Comparison of ENCODE assay signal across 8 cellular contexts in genomic region chr1:186681136-186681535, GRCh38. TPM values are rescaled to one million over a fixed set of nuclear protein-coding genes. Genes with fewer than 3 reads are reported as not detected.
DNase-seq lines count a peak whose midpoint lies in the region; ATAC-seq, FAIRE-seq and TF ChIP-seq lines count a peak whose summit lies in the region.

No MANE protein-coding gene starts in this region.

- H3K4me3 Mint-ChIP-seq in GM23338 (peak overlapping the region; percentile 93), glutamatergic neuron (ENCODE audit: unreplicated experiment) (peak overlapping the region; percentile 93)

- no peak for DNase-seq in GM23338 (ENCODE audit: low spot score)
- no peak for DNase-seq in WERI-Rb-1
- no peak for DNase-seq in glutamatergic neuron
- DNase-seq in sigmoid colon: no peak
- no peak for DNase-seq in NCI-H524 (lab: John Stamatoyannopoulos, UW)
- no peak for DNase-seq in GM12892 (ENCODE audit: insufficient read length)

- H3K9me3 Mint-ChIP-seq in GM23338: no peaks in the 10 kb centered on the region
- H3K9me3 Mint-ChIP-seq in glutamatergic neuron (ENCODE audit: unreplicated experiment): peaks cover 1% of the 10 kb centered on the region

- H3K36me3 Mint-ChIP-seq in GM23338 (ENCODE audit: low read depth) (no peaks in the 10 kb centered on the region), glutamatergic neuron (ENCODE audit: unreplicated experiment) (no peaks in the 10 kb centered on the region)

- peaks cover 11% of the 10 kb centered on the region for H3K27me3 Mint-ChIP-seq in GM23338 (ENCODE audit: insufficient read depth, low read depth, poor library complexity)
- peaks cover 6% of the 10 kb centered on the region for H3K27me3 Mint-ChIP-seq in glutamatergic neuron (ENCODE audit: unreplicated experiment)

- H3K4me1 Mint-ChIP-seq in GM23338 (peaks cover 11% of the 10 kb centered on the region), glutamatergic neuron (ENCODE audit: low read depth, unreplicated experiment) (no peaks in the 10 kb centered on the region)

- H2AFZ ChIP-seq in GM23338: peak overlapping the region; percentile 94

- ATAC-seq in GM23338: no peak
- no peak for ATAC-seq in HG02678 (IDR thresholded peaks at IDR 0.05; ENCODE audit: unreplicated experiment)
- ATAC-seq in GM18867 (IDR thresholded peaks at IDR 0.05; ENCODE audit: unreplicated experiment): no peak

- H3K4me3 ChIP-seq in GM23338: peak overlapping the region; percentile 80
- peak overlapping the region; percentile 80 for H3K4me3 ChIP-seq in WERI-Rb-1 (ENCODE audit: low read depth, low read length)
- H3K4me3 ChIP-seq in sigmoid colon: peak overlapping the region; percentile 72 to 78 (median 74)

- TF ChIP-seq POLR2A in sigmoid colon (IDR thresholded peaks at IDR 0.05): no peak
- TF ChIP-seq POLR2A in GM12892 (IDR thresholded peaks at IDR 0.05; ENCODE audit: low read depth, low read length): no peak

- H3K4me1 ChIP-seq in GM23338 (ENCODE audit: insufficient read depth) (0 out of 2 replicates have a peak, but pooled peaks cover 10% of the 10 kb centered on the region), sigmoid colon (peaks cover 0 to 51% (median 18%) of the 10 kb centered on the region in 4 donors)

- intact Hi-C loops in sigmoid colon (cut with DNase I): loop anchor here (2.0 to 10.0 kb wide), 5 partner anchors 54 to 302 kb away; partner anchors contain the start of gene PLA2G4A

- no peaks in the 10 kb centered on the region for H4K20me1 ChIP-seq in GM23338 (replicated peaks; ENCODE audit: insufficient read depth)

- 26 to 32% methylated on average over 9 of the region's 9 CpGs for WGBS in sigmoid colon, 2 donors

- H3K27me3 ChIP-seq in GM23338 (ENCODE audit: insufficient read depth) (peaks cover 23% of the 10 kb centered on the region), WERI-Rb-1 (ENCODE audit: insufficient read depth, low read depth, severe bottlenecking) (no peaks in the 10 kb centered on the region), sigmoid colon (no peaks in the 10 kb centered on the region)

- H3K4me2 ChIP-seq in GM23338: peak overlapping the region; percentile 85

- TF ChIP-seq EP300 in sigmoid colon (IDR thresholded peaks at IDR 0.05): no peak

- FAIRE-seq in GM12892 (lab: Jason Lieb, UNC): no peak

- H3K36me3 ChIP-seq in GM23338 (ENCODE audit: insufficient read depth) (no peaks in the 10 kb centered on the region), WERI-Rb-1 (no peaks in the 10 kb centered on the region), sigmoid colon (peaks cover 0 to 27% (median 11%) of the 10 kb centered on the region in 4 donors)

- no peaks in the 10 kb centered on the region for H3K9me3 ChIP-seq in WERI-Rb-1 (ENCODE audit: severe bottlenecking)
- no peaks in the 10 kb centered on the region for H3K9me3 ChIP-seq in sigmoid colon

- TF ChIP-seq CTCF in GM23338 (conservative IDR thresholded peaks at IDR 0.05; ENCODE audit: low read depth in 2 of 2): no peak
- TF ChIP-seq CTCF in WERI-Rb-1 (IDR thresholded peaks at IDR 0.05; ENCODE audit: low read depth, low read length): no peak
- TF ChIP-seq CTCF in glutamatergic neuron (IDR thresholded peaks at IDR 0.05; ENCODE audit: partially characterized antibody, unreplicated experiment): no peak
- no peak for TF ChIP-seq CTCF in sigmoid colon (IDR thresholded peaks at IDR 0.05)

- H3K27ac Mint-ChIP-seq in GM23338 (no peak overlapping the region), glutamatergic neuron (ENCODE audit: unreplicated experiment) (no peak overlapping the region)

- H3F3A ChIP-seq in GM23338 (replicated peaks; ENCODE audit: low read depth): no peaks in the 10 kb centered on the region

- H3K27ac ChIP-seq in GM23338 (ENCODE audit: low read depth) (no peak overlapping the region), WERI-Rb-1 (peak overlapping the region; percentile 73), sigmoid colon (peak overlapping the region; percentile 89 to 96 (median 94))

- no peaks in the 10 kb centered on the region for H3K79me2 ChIP-seq in GM23338 (replicated peaks; ENCODE audit: insufficient read depth)

- no peaks in the 10 kb centered on the region for H3K9me2 ChIP-seq in GM23338 (ENCODE audit: insufficient read depth)

TF ChIP-seq in GM23338, 12 proteins besides CTCF, POLR2A, EP300 and RAD21 (continues in another document):
- TF ChIP-seq NANOG (IDR thresholded peaks at IDR 0.05; ENCODE audit: borderline replicate concordance): no peak
- no peak for TF ChIP-seq ZNF462 (CRISPR knock-in tag; IDR thresholded peaks at IDR 0.05)
- TF ChIP-seq ZNF114 (CRISPR knock-in tag; IDR thresholded peaks at IDR 0.05): no peak
- no peak for TF ChIP-seq ZNF331 (CRISPR knock-in tag; IDR thresholded peaks at IDR 0.05; ENCODE audit: low read depth)
- no peak for TF ChIP-seq STAT1 (IDR thresholded peaks at IDR 0.05; ENCODE audit: unreplicated experiment)
- TF ChIP-seq EZH2 (IDR thresholded peaks at IDR 0.05; ENCODE audit: low read depth, unreplicated experiment): no peak
- TF ChIP-seq EZH2phosphoT487 (IDR thresholded peaks at IDR 0.05; ENCODE audit: unreplicated experiment): no peak

RNA-seq across cellular contexts. Expression of gene PTGS2, which starts 0.9 kb away (rescaled TPM):
- 0.17 and 1.1 TPM in 2 replicates for total RNA-seq in GM23338 (2014; rRNA removed; shearing (Covaris generic))
- polyA plus RNA-seq in GM23338 (2016; fragmentation: Nextera tagmentation; extraction: Ambion mirVana): 0.11 and 0.12 TPM in 2 replicates
- total RNA-seq in glutamatergic neuron (ENCODE audit: unreplicated experiment): not detected
- 100 to 1,000 TPM in 1 of 4 donors, 10 to 100 TPM in 3; 16.1 to 118 (median 31.1) TPM for total RNA-seq in sigmoid colon
- polyA plus RNA-seq in sigmoid colon: 1 to 10 TPM in 2 of 3 donors, under 1 TPM in 1; 0.60 to 8.1 (median 3.0) TPM
- polyA plus RNA-seq in GM12892 (2012; ENCODE audit: missing spikeins): 0.70 TPM
